24 cellular contexts compared by ENCODE assay signal in the genomic region with DNA sequence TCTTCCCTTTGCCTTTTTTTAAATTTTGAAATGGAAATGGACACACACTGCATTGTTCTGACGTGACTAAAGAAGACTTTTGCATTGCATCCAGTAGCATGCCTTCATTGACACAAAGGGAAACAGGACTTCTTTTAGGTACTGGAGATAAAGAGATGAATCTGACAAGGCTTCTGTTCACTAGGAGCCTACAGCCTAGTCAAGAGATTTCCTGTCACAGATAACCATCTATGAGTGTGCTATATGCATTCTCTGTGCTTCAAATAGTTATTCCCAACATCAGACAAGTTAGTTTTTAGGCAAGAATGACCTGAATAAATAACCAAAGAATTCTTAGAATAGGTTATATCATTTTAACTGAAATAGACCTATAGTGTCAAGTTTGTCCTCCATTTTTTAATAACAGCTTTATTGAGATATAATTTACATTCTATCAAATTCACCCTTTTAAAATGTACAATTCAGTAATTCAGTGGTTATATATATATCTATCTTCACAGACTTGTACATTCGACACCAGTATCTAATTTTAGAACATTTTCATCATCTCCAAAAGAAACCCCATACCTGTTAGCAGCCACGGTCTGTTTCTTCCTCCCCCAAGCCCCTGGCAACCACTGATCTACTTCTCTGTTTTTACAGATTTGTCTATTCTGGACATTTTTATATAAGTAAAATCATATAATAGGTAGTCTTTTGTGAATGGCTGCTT.
"Had no signal": no experiment of that assay in that cellular context is flagged by ENCODE, and none has a peak within 500 bp of the region (broad histone marks: within the 10 kb centered on the region; RNA-seq: fewer than 3 reads in every experiment).

No MANE protein-coding gene starts in this region.

- ATAC-seq: body of pancreas; gastroesophageal sphincter; natural killer cell treated with Interleukin-12 subunit alpha and Interleukin-12 subunit beta and Interleukin-15 and Interleukin-18, amount 100 ng/mL, for 72 hours; pancreas; right lobe of liver had no signal

- H3K27me3 ChIP-seq: body of pancreas, esophagus muscularis mucosa, gastroesophageal sphincter, pancreas, right lobe of liver, spleen, upper lobe of left lung had no signal

- FAIRE-seq: pancreas had no signal

- H3K27ac Mint-ChIP-seq: activated CD4-positive, alpha-beta memory T cell treated with anti-CD3 and anti-CD28 coated beads for 36 hours; activated naive CD4-positive, alpha-beta T cell treated with anti-CD3 and anti-CD28 coated beads for 36 hours; natural killer cell treated with Interleukin-12 subunit alpha and Interleukin-12 subunit beta and Interleukin-15 and Interleukin-18, amount 100 ng/mL, for 72 hours had no signal

- H3K9me3 Mint-ChIP-seq: activated CD4-positive, alpha-beta memory T cell treated with anti-CD3 and anti-CD28 coated beads for 36 hours; activated naive CD4-positive, alpha-beta T cell treated with anti-CD3 and anti-CD28 coated beads for 36 hours; natural killer cell treated with Interleukin-12 subunit alpha and Interleukin-12 subunit beta and Interleukin-15 and Interleukin-18, amount 100 ng/mL, for 72 hours had no signal

- H3K4me1 ChIP-seq: body of pancreas, esophagus muscularis mucosa, gastroesophageal sphincter, pancreas, right lobe of liver, spleen, upper lobe of left lung had no signal

- H3K4me3 Mint-ChIP-seq: activated CD4-positive, alpha-beta memory T cell treated with anti-CD3 and anti-CD28 coated beads for 36 hours; activated naive CD4-positive, alpha-beta T cell treated with anti-CD3 and anti-CD28 coated beads for 36 hours; mesothelial cell of epicardium; natural killer cell treated with Interleukin-12 subunit alpha and Interleukin-12 subunit beta and Interleukin-15 and Interleukin-18, amount 100 ng/mL, for 72 hours had no signal

- H3K27me3 Mint-ChIP-seq: activated CD4-positive, alpha-beta memory T cell treated with anti-CD3 and anti-CD28 coated beads for 36 hours; natural killer cell treated with Interleukin-12 subunit alpha and Interleukin-12 subunit beta and Interleukin-15 and Interleukin-18, amount 100 ng/mL, for 72 hours had no signal

- DNase-seq: activated CD4-positive, alpha-beta memory T cell treated with anti-CD3 and anti-CD28 coated beads for 36 hours; activated CD4-positive, alpha-beta T cell treated with anti-CD3 and anti-CD28 coated beads for 48 hours; activated effector memory CD4-positive, alpha-beta T cell treated with Interleukin-2 at 50 U/mL for 16 hours; activated naive CD4-positive, alpha-beta T cell treated with anti-CD3 and anti-CD28 coated beads for 36 hours; activated T-cell treated with anti-CD3 and anti-CD28 coated beads, Interleukin-2, amount 50 U/mL, for 48 hours; amygdala; body of pancreas; central memory CD4-positive, alpha-beta T cell; dermis blood vessel endothelial cell; effector memory CD4-positive, alpha-beta T cell; head of caudate nucleus; pancreas; right lobe of liver; spleen; stimulated activated CD4-positive, alpha-beta T cell treated with anti-CD3 and anti-CD28 coated beads, Interleukin-4, amount 100 ng/mL, for 1 hour; stimulated activated naive CD4-positive, alpha-beta T cell treated with Interleukin-2 at 50 U/mL for 16 hours; SW 1271; upper lobe of left lung had no signal

- H3K4me3 ChIP-seq: body of pancreas, esophagus muscularis mucosa, gastroesophageal sphincter, pancreas, right lobe of liver, SK-N-MC, spleen, thoracic aorta, upper lobe of left lung had no signal

- H3K27ac ChIP-seq: body of pancreas, esophagus muscularis mucosa, gastroesophageal sphincter, pancreas, right lobe of liver, SK-N-MC, spleen, thoracic aorta, upper lobe of left lung had no signal

- H3K9me3 ChIP-seq: body of pancreas, esophagus muscularis mucosa, gastroesophageal sphincter, pancreas, right lobe of liver, thoracic aorta, upper lobe of left lung had no signal
